12 cellular contexts compared by ENCODE assay signal in the genomic region with DNA sequence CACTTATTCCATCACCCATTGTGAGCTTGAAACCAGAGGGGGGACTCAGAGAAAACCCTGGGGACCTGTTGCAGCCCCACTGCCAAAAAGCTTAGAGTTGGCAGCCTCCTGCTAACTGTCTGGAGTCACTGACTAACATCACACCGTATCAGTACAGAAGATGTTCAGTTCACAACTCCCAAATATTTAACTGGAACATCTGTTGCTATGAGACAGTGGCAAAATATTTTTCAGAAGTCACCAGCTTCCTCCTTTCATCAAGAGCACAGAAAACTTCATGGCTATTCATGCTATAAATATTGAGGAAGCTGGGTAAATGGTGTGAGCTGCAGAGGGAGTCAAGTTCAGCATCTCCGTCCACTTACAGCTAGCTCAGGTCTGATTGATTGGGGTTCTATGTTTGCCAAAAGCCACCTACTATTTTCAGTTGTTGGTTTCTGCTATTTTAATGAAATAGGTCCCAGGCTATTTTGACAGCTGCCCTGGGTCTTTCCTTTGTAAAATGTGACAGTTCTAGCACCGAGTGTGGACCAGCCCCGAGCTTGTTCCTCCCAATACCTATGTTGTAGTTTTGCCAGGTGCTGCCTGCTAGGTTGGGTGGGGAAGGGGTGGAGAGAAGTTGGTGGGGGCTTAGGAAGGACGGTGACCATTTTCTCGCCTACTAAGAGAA. TPM values are rescaled to one million over a fixed set of nuclear protein-coding genes. Genes with fewer than 3 reads are reported as not detected.
A peak's percentile ranks its signal among the peaks of the same experiment; 100 is the strongest.
DNase-seq lines count a peak whose midpoint lies in the region; ATAC-seq and TF ChIP-seq lines count a peak whose summit lies in the region.
"Had no signal": no experiment of that assay in that cellular context is flagged by ENCODE, and none has a peak within 500 bp of the region (broad histone marks: within the 10 kb centered on the region; RNA-seq: fewer than 3 reads in every experiment).

No MANE protein-coding gene starts in this region.

- no peak overlapping the region for H3K4me3 ChIP-seq in AG10803 (ENCODE audit: low read length)
- H3K4me3 ChIP-seq: ovary had no signal

- ATAC-seq in effector memory CD8-positive, alpha-beta T cell (replicated peaks): peak; percentile 17
- no peak for ATAC-seq in GM18907 (IDR thresholded peaks at IDR 0.05; ENCODE audit: unreplicated experiment)

- H3K27me3 Mint-ChIP-seq in effector memory CD8-positive, alpha-beta T cell: no peaks in the 10 kb centered on the region
- no peaks in the 10 kb centered on the region for H3K27me3 Mint-ChIP-seq in mesothelial cell of epicardium (ENCODE audit: low read depth)

- TF ChIP-seq CTCF in AG10803 (conservative IDR thresholded peaks at IDR 0.05; ENCODE audit: low read length) (no peak), mesothelial cell of epicardium (IDR thresholded peaks at IDR 0.05; ENCODE audit: unreplicated experiment) (no peak)

- peaks cover 3% of the 10 kb centered on the region for H3K36me3 Mint-ChIP-seq in effector memory CD8-positive, alpha-beta T cell (ENCODE audit: insufficient read depth)
- H3K36me3 Mint-ChIP-seq in mesothelial cell of epicardium: peaks cover 19% of the 10 kb centered on the region

- H3K9me3 Mint-ChIP-seq in effector memory CD8-positive, alpha-beta T cell: peaks cover 0 to 2% of the 10 kb centered on the region in 2 donors
- H3K9me3 Mint-ChIP-seq in mesothelial cell of epicardium: no peaks in the 10 kb centered on the region

- DNase-seq in AG10803 (ENCODE audit: low read depth) (peak; percentile 86), LHCN-M2 (ENCODE audit: low read depth) (peak; percentile 80), mesothelial cell of epicardium (ENCODE audit: low spot score in 2 of 2, unreplicated experiment in 2 of 2) (no peak), NCI-H2029 (lab: John Stamatoyannopoulos, UW) (no peak), NCI-H187 treated with DMSO at 0.1 percent for 48 hours (lab: John Stamatoyannopoulos, UW) (no peak), kidney glomerular epithelial cell (lab: John Stamatoyannopoulos, UW) (no peak)
- DNase-seq in effector memory CD8-positive, alpha-beta T cell: no peak
- DNase-seq: activated CD4-positive, alpha-beta T cell treated with anti-CD3 and anti-CD28 coated beads, Interleukin-2, amount 50 U/mL, for 1 hour; CD4-positive, CD25-positive, alpha-beta regulatory T cell; NCI-H524 had no signal

- no peak overlapping the region for H3K4me3 Mint-ChIP-seq in effector memory CD8-positive, alpha-beta T cell
- no peak overlapping the region for H3K4me3 Mint-ChIP-seq in mesothelial cell of epicardium
- H3K4me3 Mint-ChIP-seq: CD4-positive, CD25-positive, alpha-beta regulatory T cell had no signal

- no peaks in the 10 kb centered on the region for H3K4me1 Mint-ChIP-seq in effector memory CD8-positive, alpha-beta T cell (ENCODE audit: low read depth in 2 of 2)
- H3K4me1 Mint-ChIP-seq in mesothelial cell of epicardium: no peaks in the 10 kb centered on the region
- H3K4me1 Mint-ChIP-seq: CD4-positive, CD25-positive, alpha-beta regulatory T cell had no signal

- H3K27ac Mint-ChIP-seq in effector memory CD8-positive, alpha-beta T cell: no peak overlapping the region
- peak overlapping the region; percentile 6 for H3K27ac Mint-ChIP-seq in mesothelial cell of epicardium
- H3K27ac Mint-ChIP-seq: CD4-positive, CD25-positive, alpha-beta regulatory T cell had no signal

RNA-seq across cellular contexts. Expression of gene TUBB6, which starts 9.8 kb away (rescaled TPM):
- total RNA-seq in LHCN-M2 (2014; rRNA removed) (726 and 794 TPM in 2 replicates), mesothelial cell of epicardium (53.1 to 57.5 TPM (median 55.0 TPM) in 3 replicates)
- polyA plus RNA-seq in LHCN-M2 (2012): 1,348 TPM

RNA-seq across cellular contexts. Expression of gene AFG3L2, which starts 59.2 kb away (rescaled TPM):
- total RNA-seq in LHCN-M2 (2014; rRNA removed) (49.9 and 50.7 TPM in 2 replicates), mesothelial cell of epicardium (45.5 to 48.5 TPM (median 47.7 TPM) in 3 replicates)
- polyA plus RNA-seq in LHCN-M2 (2012): 23.1 TPM

Comparison
In these comparisons a context has a peak if more than half of its experiments do, and no peak if none do; other contexts are left out.
1. DNase-seq: peak in AG10803 (single experiment) and LHCN-M2 (single experiment); none in effector memory CD8-positive, alpha-beta T cell (0 of 3), mesothelial cell of epicardium (0 of 2), NCI-H2029 (single experiment), NCI-H187 treated with DMSO at 0.1 percent for 48 hours (single experiment) and kidney glomerular epithelial cell (single experiment).
2. RNA of gene TUBB6, which starts 9.8 kb away (total RNA-seq): 726 to 794 TPM in LHCN-M2; 53.1 to 57.5 TPM in mesothelial cell of epicardium; every median in the first group is over 10 times any median in the second.